In genomic region chr7:32171248-32171647, GRCh38 we compare ENCODE assay signal across 22 cellular contexts.
"Had no signal": no experiment of that assay in that cellular context is flagged by ENCODE, and none has a peak within 500 bp of the region (broad histone marks: within the 10 kb centered on the region; RNA-seq: fewer than 3 reads in every experiment).

No MANE protein-coding gene starts in this region.

- H3K9me3 Mint-ChIP-seq: memory B cell had no signal

- ATAC-seq: esophagus mucosa, foreskin keratinocyte, left lobe of liver, natural killer cell, right lobe of liver had no signal

- H3K4me1 Mint-ChIP-seq: immature natural killer cell; memory B cell; natural killer cell; stimulated activated naive CD8-positive, alpha-beta T cell treated with anti-CD3 and anti-CD28 coated beads, Interleukin-15, amount 100 ng/mL, for 72 hours had no signal

- H3K4me3 Mint-ChIP-seq: immature natural killer cell; memory B cell; natural killer cell; stimulated activated naive CD8-positive, alpha-beta T cell treated with anti-CD3 and anti-CD28 coated beads, Interleukin-15, amount 100 ng/mL, for 72 hours had no signal

- H3K27ac Mint-ChIP-seq: immature natural killer cell; memory B cell; natural killer cell; progenitor cell of endocrine pancreas; stimulated activated naive CD8-positive, alpha-beta T cell treated with anti-CD3 and anti-CD28 coated beads, Interleukin-15, amount 100 ng/mL, for 72 hours had no signal

- H3K36me3 Mint-ChIP-seq: memory B cell, natural killer cell had no signal

- FAIRE-seq: keratinocyte had no signal

- DNase-seq: dorsolateral prefrontal cortex; effector CD4-positive, alpha-beta T cell; foreskin keratinocyte; glutamatergic neuron; heart right ventricle; hypothalamus; immature natural killer cell; natural killer cell; occipital lobe; right lobe of liver; stimulated activated CD4-positive, alpha-beta T cell treated with anti-CD3 and anti-CD28 coated beads, Interleukin-12 subunit alpha, Interleukin-12 subunit beta, amount 100 ng/mL, for 4 hours; stimulated activated CD4-positive, alpha-beta T cell treated with anti-CD3 and anti-CD28 coated beads, Interleukin-1b, Interleukin-23, amount 100 ng/mL, for 48 hours; stimulated activated CD4-positive, alpha-beta T cell treated with anti-CD3 and anti-CD28 coated beads, Interleukin-4, amount 100 ng/mL, for 1 hour; stimulated activated CD8-positive, alpha-beta memory T cell treated with anti-CD3 and anti-CD28 coated beads, Interleukin-4, amount 100 ng/mL, for 48 hours; stimulated activated naive CD4-positive, alpha-beta T cell; stimulated activated naive CD8-positive, alpha-beta T cell treated with anti-CD3 and anti-CD28 coated beads, Interleukin-15, amount 100 ng/mL, for 72 hours; trophoblast cell had no signal
